In the genomic region with DNA sequence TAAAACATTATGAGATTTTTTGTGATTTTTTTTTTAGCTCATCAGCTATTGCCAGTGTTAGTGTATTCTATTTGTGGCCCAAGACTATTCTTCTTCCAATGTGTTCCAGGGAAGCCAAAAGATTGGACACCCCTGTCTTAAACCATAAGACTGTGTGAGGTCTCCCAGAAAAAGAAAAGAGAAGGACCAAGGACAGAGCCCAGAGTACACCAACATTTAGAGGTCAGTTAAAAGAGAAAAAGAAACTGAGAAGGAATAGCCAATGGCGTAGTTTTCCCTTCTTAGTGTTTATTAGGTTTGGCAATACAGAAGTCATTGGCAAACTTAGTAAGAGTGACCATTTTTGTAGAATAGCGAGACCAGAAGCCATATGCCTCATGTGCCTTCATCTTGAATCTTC, we compare ENCODE assay signal across 26 cellular contexts. TPM values are rescaled to one million over a fixed set of nuclear protein-coding genes. Genes with fewer than 3 reads are reported as not detected.
DNase-seq lines count a peak whose midpoint lies in the region; ATAC-seq, FAIRE-seq and TF ChIP-seq lines count a peak whose summit lies in the region.
"Had no signal": no experiment of that assay in that cellular context is flagged by ENCODE, and none has a peak within 500 bp of the region (broad histone marks: within the 10 kb centered on the region; RNA-seq: fewer than 3 reads in every experiment).

No MANE protein-coding gene starts in this region.

- H3K27ac ChIP-seq in GM23248 (no peak overlapping the region), HEK293 (ENCODE audit: extremely low read depth, low read depth, low read length) (no peak overlapping the region), GM12878 (ENCODE audit: control insufficient read depth, insufficient read depth) (no peak overlapping the region)
- H3K27ac ChIP-seq: BLaER1 had no signal

- no peak overlapping the region for H3K4me3 Mint-ChIP-seq in endothelial cell (ENCODE audit: unreplicated experiment)
- H3K4me3 Mint-ChIP-seq: CD14-positive monocyte; CD4-positive, alpha-beta memory T cell; CD4-positive, CD25-positive, alpha-beta regulatory T cell; CD8-positive, alpha-beta memory T cell had no signal

- H3K36me3 ChIP-seq in GM23248 (ENCODE audit: low read depth) = no peaks in the 10 kb centered on the region
- H3K36me3 ChIP-seq in HEK293 (ENCODE audit: control insufficient read depth in 2 of 2, insufficient read depth in 1 of 2, low read length in 2 of 2) = no peaks in the 10 kb centered on the region
- no peaks in the 10 kb centered on the region for H3K36me3 ChIP-seq in GM12878 (ENCODE audit: control insufficient read depth in 2 of 2, insufficient read depth in 2 of 2, low read length in 1 of 2)
- H3K36me3 ChIP-seq: BE2C, BLaER1 had no signal

- TF ChIP-seq RAD21 in GM12878 (IDR thresholded peaks at IDR 0.05; ENCODE audit: insufficient read depth, low read depth, low read length) = no peak

- no peaks in the 10 kb centered on the region for H3K9me3 Mint-ChIP-seq in endothelial cell (ENCODE audit: unreplicated experiment)
- H3K9me3 Mint-ChIP-seq: CD14-positive monocyte; CD4-positive, alpha-beta memory T cell; CD8-positive, alpha-beta memory T cell had no signal

- no peaks in the 10 kb centered on the region for H3F3A ChIP-seq in GM23248 (ENCODE audit: insufficient read depth)

- FAIRE-seq in GM12878 (lab: Jason Lieb, UNC) = no peak
- FAIRE-seq: A204.1, GM12892, GM19239 had no signal

- no peak overlapping the region for H3K4me3 ChIP-seq in GM23248
- H3K4me3 ChIP-seq in HEK293 (ENCODE audit: low read depth, low read length) = no peak overlapping the region
- no peak overlapping the region for H3K4me3 ChIP-seq in GM12878
- H3K4me3 ChIP-seq: BLaER1 had no signal

- ATAC-seq in GM12878 (no peak), GM18505 (IDR thresholded peaks at IDR 0.05; ENCODE audit: unreplicated experiment) (no peak), GM19467 (IDR thresholded peaks at IDR 0.05; ENCODE audit: unreplicated experiment) (no peak)

- H3K9me3 ChIP-seq in GM23248 (ENCODE audit: low read depth) (no peaks in the 10 kb centered on the region), HEK293 (ENCODE audit: control insufficient read depth, insufficient read depth, low read depth, low read length) (no peaks in the 10 kb centered on the region), GM12878 (replicated peaks; ENCODE audit: control insufficient read depth, insufficient read depth, low read length) (no peaks in the 10 kb centered on the region)
- H3K9me3 ChIP-seq: BE2C, BLaER1 had no signal

- in situ Hi-C loops in GM23248 (cut with MboI) (no loop called here), GM12878 (cut with MboI) (no loop called here)

- TF ChIP-seq POLR2A in GM12878 (IDR thresholded peaks at IDR 0.05; ENCODE audit: low read depth, low read length) (no peak), GM18505 (IDR thresholded peaks at IDR 0.05; ENCODE audit: borderline replicate concordance, extremely low read depth, insufficient read depth, insufficient read length) (no peak)

- intact Hi-C loops in GM12878 (cut with micrococcal nuclease; ENCODE audit: unreplicated experiment) = no loop called here

- BruUV-seq in GM12878 (replicated peaks; lab: Mats Ljungman, UMichigan) = no TSS peak

- RAD21 ChIA-PET in GM12878 (lab: Charles Lee; ENCODE audit: unreplicated experiment) = interaction anchor here (0.6 kb wide), 1 partner anchor 287 kb away, joined by 3 read pairs; no protein-coding TSS in a partner anchor

- no peak for TF ChIP-seq EP300 in GM12878 (IDR thresholded peaks at IDR 0.05; ENCODE audit: borderline replicate concordance in 1 of 2, control insufficient read depth in 1 of 2, low read depth in 2 of 2, low read length in 2 of 2)

- H3K27ac Mint-ChIP-seq in endothelial cell (ENCODE audit: unreplicated experiment) = no peak overlapping the region
- H3K27ac Mint-ChIP-seq: CD14-positive monocyte; CD4-positive, alpha-beta memory T cell; CD4-positive, CD25-positive, alpha-beta regulatory T cell had no signal

- no peak overlapping the region for H3K4me2 ChIP-seq in GM23248 (ENCODE audit: unreplicated experiment)
- H3K4me2 ChIP-seq in GM12878 (ENCODE audit: control insufficient read depth, insufficient read depth) = no peak overlapping the region
- H3K4me2 ChIP-seq: BLaER1 had no signal

- H3K9me2 ChIP-seq in GM23248 (ENCODE audit: insufficient read depth) = no peaks in the 10 kb centered on the region

- H3K27me3 ChIP-seq in GM23248 (replicated peaks; ENCODE audit: insufficient read depth) = 0 out of 2 replicates have a peak, but pooled peaks cover 5% of the 10 kb centered on the region
- H3K27me3 ChIP-seq in GM12878 (replicated peaks in 1 of 2; ENCODE audit: control insufficient read depth in 2 of 2, insufficient read depth in 2 of 2, low read length in 1 of 2) = no peaks in the 10 kb centered on the region
- H3K27me3 ChIP-seq: BE2C, BLaER1 had no signal

- CTCF ChIA-PET in HEK293 (lab: Yijun Ruan, JAX) = interaction anchor here (0.6 kb wide), 1 partner anchor 275 kb away, joined by 3 read pairs; no protein-coding TSS in a partner anchor
- CTCF ChIA-PET in GM12878 (lab: Yijun Ruan, JAX) = interaction anchor here (1.7 kb wide), 1 partner anchor 20 kb away, joined by 3 read pairs; no protein-coding TSS in a partner anchor

- no peaks in the 10 kb centered on the region for H3K4me1 Mint-ChIP-seq in endothelial cell (ENCODE audit: unreplicated experiment)
- H3K4me1 Mint-ChIP-seq: CD14-positive monocyte; CD4-positive, alpha-beta memory T cell; CD4-positive, CD25-positive, alpha-beta regulatory T cell; CD8-positive, alpha-beta memory T cell had no signal

- H3K4me1 ChIP-seq in GM23248 (ENCODE audit: insufficient read depth) (no peaks in the 10 kb centered on the region), HEK293 (ENCODE audit: control insufficient read depth, insufficient read depth, low read length) (no peaks in the 10 kb centered on the region), GM12878 (ENCODE audit: control insufficient read depth, insufficient read depth, low read length) (no peaks in the 10 kb centered on the region)
- H3K4me1 ChIP-seq: BE2C, BLaER1 had no signal

- SMC1A ChIA-PET in GM12878 (lab: Charles Lee; ENCODE audit: uncharacterized antibody, unreplicated experiment) = interaction anchor here (0.8 kb wide), 1 partner anchor 15 kb away, joined by 3 read pairs; no protein-coding TSS in a partner anchor

- DNase-seq in GM23248 (peak; percentile 9), GM12878 (ENCODE audit: low read depth, low spot score) (no peak), endothelial cell (ENCODE audit: low spot score) (no peak)
- DNase-seq: 8988T; ACHN; BE2C; C1 segment of cervical spinal cord; CD4-positive, alpha-beta memory T cell; CD4-positive, CD25-positive, alpha-beta regulatory T cell; CD8-positive, alpha-beta memory T cell; COR-L47; DMS 273 treated with DMSO at 0.1 percent for 48 hours; DMS153; DMS53; DMS79; DND-41; EL; GDM1 had no signal

- no peaks in the 10 kb centered on the region for H3K36me3 Mint-ChIP-seq in endothelial cell (ENCODE audit: low read depth, unreplicated experiment)
- H3K36me3 Mint-ChIP-seq: CD14-positive monocyte; CD4-positive, alpha-beta memory T cell; CD4-positive, CD25-positive, alpha-beta regulatory T cell; CD8-positive, alpha-beta memory T cell had no signal

- TF ChIP-seq CTCF in HEK293 (tag by site-specific recombination; IDR thresholded peaks at IDR 0.05) (no peak), GM12878 (IDR thresholded peaks at IDR 0.05 in 2 of 3, conservative IDR thresholded peaks at IDR 0.05 in 1 of 3; ENCODE audit: control insufficient read depth in 2 of 3, extremely low read depth in 1 of 3, insufficient read depth in 1 of 3, low read depth in 3 of 3, low read length in 3 of 3) (no peak), endothelial cell (IDR thresholded peaks at IDR 0.05; ENCODE audit: unreplicated experiment) (no peak)

- H3K27me3 Mint-ChIP-seq in endothelial cell (ENCODE audit: unreplicated experiment) = peaks cover 2% of the 10 kb centered on the region

- WGBS in GM23248 (ENCODE audit: low coverage in 1 of 2, low lambda C conversion rate in 2 of 2, missing lambda C conversion rate in 2 of 2), 2 experiments = 46 to 64% methylated on average over 2 of the region's 2 CpGs
- WGBS in GM12878 (ENCODE audit: insufficient coverage, insufficient replicate concordance, low lambda C conversion rate, missing lambda C conversion rate) = 29% methylated on average over 2 of the region's 2 CpGs

- no peak overlapping the region for H3K9ac ChIP-seq in GM23248
- no peak overlapping the region for H3K9ac ChIP-seq in GM12878 (ENCODE audit: control insufficient read depth, insufficient read depth, low read length)
- H3K9ac ChIP-seq: BLaER1 had no signal

- H2AFZ ChIP-seq in GM23248 = no peak overlapping the region
- H2AFZ ChIP-seq in GM12878 (ENCODE audit: control insufficient read depth, low read depth, low read length) = no peak overlapping the region

- H3K79me2 ChIP-seq in GM23248 (ENCODE audit: insufficient read depth) = no peaks in the 10 kb centered on the region
- H3K79me2 ChIP-seq in GM12878 (ENCODE audit: control insufficient read depth, insufficient read depth, low read length) = no peaks in the 10 kb centered on the region

- no peaks in the 10 kb centered on the region for H4K20me1 ChIP-seq in GM23248 (ENCODE audit: insufficient read depth)
- H4K20me1 ChIP-seq in GM12878 (ENCODE audit: control insufficient read depth, insufficient read depth) = no peaks in the 10 kb centered on the region
- H4K20me1 ChIP-seq: BLaER1 had no signal

- POLR2A ChIA-PET in HEK293 (lab: Yijun Ruan, JAX) (no interaction called here), GM12878 (lab: Charles Lee) (no interaction called here)

RNA-seq across cellular contexts. Expression of a gene that starts 36.1 kb away (rescaled TPM):
- 45.1 and 95.2 TPM in 2 replicates for total RNA-seq in GM23248 (2014; rRNA removed; shearing (Covaris generic))
- polyA plus RNA-seq in GM23248 (2016; fragmentation: Nextera tagmentation; extraction: Ambion mirVana) = 58.6 and 61.5 TPM in 2 replicates
- 702 and 710 TPM in 2 replicates for total RNA-seq in GM12878 (2013; cell fraction: nucleolus; rRNA removed)
- total RNA-seq in GM12878 (2014; rRNA removed) = 53.4 and 53.8 TPM in 2 replicates
- total RNA-seq in GM12878 (2014; rRNA removed; fragmentation: Illumina TruSeq; extraction: Trizol) = 45.0 and 53.3 TPM in 2 replicates
- 53.8 and 56.9 TPM in 2 replicates for total RNA-seq in GM12878 (2021)
- polyA plus RNA-seq in GM12878 (2011; ENCODE audit: low read depth) = 24.6 TPM
- polyA plus RNA-seq in GM12878 (2011; rRNA removed) = 183 and 346 TPM in 2 replicates
- 46.2 and 48.8 TPM in 2 replicates for polyA plus RNA-seq in GM12878 (2011; cell fraction: cytosol; rRNA removed)
- polyA plus RNA-seq in GM12878 (2011; cell fraction: nucleus; rRNA removed) = 176 and 315 TPM in 2 replicates
- 45.1 and 72.0 TPM in 2 replicates for polyA plus RNA-seq in GM12878 (2012)
- 54.3 and 75.6 TPM in 2 replicates for polyA plus RNA-seq in GM12878 (2014; fragmentation: Illumina TruSeq; extraction: Trizol)
- 10 to 100 TPM; 13.0 to 14.0 TPM for polyA plus RNA-seq in GM12878 (2014; fragmentation: Nextera tagmentation; extraction: Ambion mirVana)
- 39.3 and 41.1 TPM in 2 replicates for polyA plus RNA-seq in GM12878 (2014; rRNA removed)
- 10 to 100 TPM; 40.1 to 50.3 TPM for polyA plus RNA-seq in GM12878 (2016; fragmentation: Nextera tagmentation; extraction: Ambion mirVana)
- polyA minus RNA-seq in GM12878 (2011; rRNA and poly(A)+ RNA removed) = 91.4 and 115 TPM in 2 replicates
- 39.3 and 48.6 TPM in 2 replicates for polyA minus RNA-seq in GM12878 (2011; cell fraction: cytosol; rRNA and poly(A)+ RNA removed)
- polyA minus RNA-seq in GM12878 (2011; cell fraction: nucleus; rRNA and poly(A)+ RNA removed) = 155 and 196 TPM in 2 replicates
- 80.7 TPM for total RNA-seq in endothelial cell (ENCODE audit: unreplicated experiment)
